In the genomic region with DNA sequence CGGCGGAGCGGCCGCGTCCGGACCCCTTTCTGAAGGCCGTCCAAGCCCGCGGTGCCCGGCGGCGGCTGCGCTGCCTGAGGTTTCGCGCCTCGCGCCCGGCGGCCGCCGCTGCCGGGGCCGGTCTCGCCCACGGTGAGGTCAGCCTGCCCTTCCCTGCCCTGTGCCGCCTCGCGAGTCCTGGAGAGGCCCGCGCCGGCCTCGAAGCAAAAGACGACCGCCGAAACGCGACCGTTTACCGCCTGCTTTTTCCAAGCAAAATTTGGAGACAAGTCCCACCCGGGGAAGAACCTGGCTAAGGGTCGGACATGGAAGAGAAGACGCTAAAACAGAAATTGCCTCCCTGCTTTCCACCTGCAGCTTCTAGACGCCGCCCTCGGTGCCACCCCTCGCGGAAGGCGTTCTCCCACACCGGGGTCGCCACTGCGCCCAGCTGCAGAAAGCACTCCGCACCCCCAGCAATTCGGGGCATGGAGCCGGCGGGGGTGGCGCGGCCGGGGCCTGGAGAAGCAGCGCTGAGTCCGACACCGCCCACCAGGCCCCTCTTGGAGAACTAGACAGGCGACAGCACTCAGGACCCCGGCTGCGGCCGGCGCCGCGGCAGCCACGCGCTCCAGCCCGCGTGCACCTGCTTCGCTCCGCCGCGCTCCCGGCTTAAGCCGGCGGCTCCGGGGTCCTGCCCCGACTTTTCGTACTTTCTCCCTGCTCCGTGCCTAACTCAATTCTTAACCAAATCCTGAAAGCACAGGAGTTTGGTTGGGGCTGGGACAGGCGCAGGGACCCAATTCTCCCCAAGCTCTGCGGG, we compare ENCODE assay signal across 13 cellular contexts. TPM values are rescaled to one million over a fixed set of nuclear protein-coding genes. Genes with fewer than 3 reads are reported as not detected.
A peak's percentile ranks its signal among the peaks of the same experiment; 100 is the strongest.
DNase-seq lines count a peak whose midpoint lies in the region; ATAC-seq, FAIRE-seq and TF ChIP-seq lines count a peak whose summit lies in the region.
"Had no signal": no experiment of that assay in that cellular context is flagged by ENCODE, and none has a peak within 500 bp of the region (broad histone marks: within the 10 kb centered on the region; RNA-seq: fewer than 3 reads in every experiment).

No MANE protein-coding gene starts in this region.

- POLR2A ChIA-PET in HepG2 (lab: Yijun Ruan, JAX), result no interaction called here

- in situ Hi-C loops in HepG2 (cut with HindIII; ENCODE audit: extremely low pct_ligation_motif_present, low pct_unique_long_range_greater_than_20kb), result no loop called here

- H3K27ac ChIP-seq in HepG2 (ENCODE audit: extremely low read length, insufficient read depth, low read length), result no peak overlapping the region
- H3K27ac ChIP-seq in right lobe of liver, result no peak overlapping the region
- no peak overlapping the region for H3K27ac ChIP-seq in tibial nerve
- H3K27ac ChIP-seq: tibial artery had no signal

- TF ChIP-seq POLR2A in HepG2 (IDR thresholded peaks at IDR 0.05; ENCODE audit: insufficient read depth in 1 of 2, low read depth in 2 of 2, low read length in 2 of 2) (no peak), right lobe of liver (IDR thresholded peaks at IDR 0.05) (no peak), tibial nerve (IDR thresholded peaks at IDR 0.05) (no peak)

- TF ChIP-seq CTCF in HepG2 (CRISPR knock-in tag; IDR thresholded peaks at IDR 0.05) (no peak), right lobe of liver (IDR thresholded peaks at IDR 0.05) (no peak), tibial nerve (IDR thresholded peaks at IDR 0.05) (no peak)

- TF ChIP-seq EP300 in HepG2 (IDR thresholded peaks at IDR 0.05; ENCODE audit: low read depth in 2 of 2, low read length in 2 of 2) (no peak), HepG2 (CRISPR knock-in tag; IDR thresholded peaks at IDR 0.05; ENCODE audit: borderline replicate concordance) (no peak), tibial nerve (IDR thresholded peaks at IDR 0.05) (no peak)

- peaks cover 18% of the 10 kb centered on the region; the same call in 1 of the 2 replicates for H3K4me1 ChIP-seq in HepG2 (ENCODE audit: insufficient read depth, low read length)
- H3K4me1 ChIP-seq in right lobe of liver, result peaks cover 0 to 28% (median 2%) of the 10 kb centered on the region in 4 donors
- H3K4me1 ChIP-seq in tibial nerve, result peaks cover 0 to 59% (median 19%) of the 10 kb centered on the region in 4 donors

- no peak overlapping the region for H3K4me2 ChIP-seq in HepG2 (ENCODE audit: low read depth, low read length)

- H2AFZ ChIP-seq in HepG2 (ENCODE audit: low read length), result no peak overlapping the region

- no peaks in the 10 kb centered on the region for H3K79me2 ChIP-seq in HepG2 (ENCODE audit: insufficient read depth, low read length)

- WGBS in HepG2 (ENCODE audit: low lambda C conversion rate), result 70% methylated on average over 81 of the region's 85 CpGs
- 3% methylated on average over 7 of the region's 85 CpGs for WGBS in right lobe of liver (ENCODE audit: insufficient coverage, low coverage, low lambda C conversion rate, missing lambda C conversion rate)
- 3 to 7% methylated on average over 64 to 72 of the region's 85 CpGs for WGBS in tibial nerve, 2 donors

- H3K9ac ChIP-seq in HepG2 (ENCODE audit: insufficient read depth, low read depth, low read length), result no peak overlapping the region

- H3K9me3 ChIP-seq in HepG2 (ENCODE audit: low read length) (no peaks in the 10 kb centered on the region), right lobe of liver (no peaks in the 10 kb centered on the region), tibial nerve (peaks cover 0 to 3% (median 0%) of the 10 kb centered on the region in 4 donors)
- H3K9me3 ChIP-seq: tibial artery had no signal

- H4K20me1 ChIP-seq in HepG2 (ENCODE audit: insufficient read depth, low read length), result no peaks in the 10 kb centered on the region; the same call in 1 of the 2 replicates

- FAIRE-seq in HepG2 (lab: Jason Lieb, UNC), result no peak
- FAIRE-seq: HTR-8/SVneo had no signal

- intact Hi-C loops in HepG2 (cut with micrococcal nuclease; ENCODE audit: unreplicated experiment), result no loop called here
- intact Hi-C loops in right lobe of liver (cut with DNase I), result no loop called here

- no peak for TF ChIP-seq RAD21 in HepG2 (CRISPR knock-in tag; IDR thresholded peaks at IDR 0.05)

- CTCF ChIA-PET in HepG2 (lab: Yijun Ruan, JAX; ENCODE audit: low intra/inter-chr PET ratio, low total read pairs), result no interaction called here

- no TSS peak for BruUV-seq in HepG2 (replicated peaks; lab: Mats Ljungman, UMichigan)

- H3K4me3 ChIP-seq in HepG2 (replicated peaks in 1 of 3; ENCODE audit: insufficient read depth in 1 of 3, low read depth in 2 of 3, low read length in 3 of 3) (no peak overlapping the region; a peak in 1 of 6 replicates), right lobe of liver (no peak overlapping the region), tibial nerve (peak overlapping the region in 2 of 4 donors; percentile 9 to 10)

- H3K27me3 ChIP-seq in HepG2 (ENCODE audit: control insufficient read depth in 1 of 2, insufficient read depth in 2 of 2, low read length in 2 of 2) (peaks cover 28 to 88% of the 10 kb centered on the region in 2 experiments), right lobe of liver (peaks cover 31 to 74% of the 10 kb centered on the region in 2 donors), tibial nerve (peaks cover 4 to 95% of the 10 kb centered on the region in 2 donors)

- no peak for ATAC-seq in HepG2
- no peak for ATAC-seq in right lobe of liver
- ATAC-seq in GM19397 (IDR thresholded peaks at IDR 0.05; ENCODE audit: unreplicated experiment), result no peak

- H3K36me3 ChIP-seq in HepG2 (replicated peaks in 1 of 2; ENCODE audit: control insufficient read depth in 1 of 2, insufficient read depth in 2 of 2, low read length in 2 of 2) (no peaks in the 10 kb centered on the region), right lobe of liver (no peaks in the 10 kb centered on the region), tibial nerve (no peaks in the 10 kb centered on the region)
- H3K36me3 ChIP-seq: tibial artery had no signal

- DNase-seq in HepG2 (ENCODE audit: low spot score) (no peak), right lobe of liver (no peak), ecto neural progenitor cell (ENCODE audit: low spot score) (peak; percentile 67), myocyte (ENCODE audit: low read depth) (peak; percentile 26), MV-4-11 (lab: John Stamatoyannopoulos, UW) (no peak), NCI-H2107 (lab: John Stamatoyannopoulos, UW) (no peak), tibial nerve (ENCODE audit: low spot score in 2 of 2) (no peak)
- DNase-seq: activated gamma-delta T cell, SHP77, tibial artery had no signal

TF ChIP-seq in HepG2, 621 proteins besides CTCF, POLR2A, EP300 and RAD21:
- TF ChIP-seq ZNF703 (CRISPR knock-in tag; IDR thresholded peaks at IDR 0.05; ENCODE audit: borderline replicate concordance) (no peak), ZNF780A (CRISPR knock-in tag; IDR thresholded peaks at IDR 0.05) (no peak), SKI (IDR thresholded peaks at IDR 0.05; ENCODE audit: partially characterized antibody) (no peak), EZH2 (conservative IDR thresholded peaks at IDR 0.05; ENCODE audit: low read depth, low read length) (0 out of 2 replicates have a peak, but pooled peaks have one; percentile 2), SNRNP70 (IDR thresholded peaks at IDR 0.05; ENCODE audit: low read depth, low read length) (no peak), TBP (CRISPR knock-in tag; IDR thresholded peaks at IDR 0.05) (no peak), MTF2 (CRISPR knock-in tag; IDR thresholded peaks at IDR 0.05; ENCODE audit: borderline replicate concordance) (peak; percentile 18; the same call in 1 of the 2 replicates), DPF2 (CRISPR knock-in tag; IDR thresholded peaks at IDR 0.05; ENCODE audit: borderline replicate concordance, low read depth) (no peak), BRCA1 (CRISPR knock-in tag; IDR thresholded peaks at IDR 0.05) (no peak), KDM5B (CRISPR knock-in tag; IDR thresholded peaks at IDR 0.05; ENCODE audit: borderline replicate concordance) (no peak), TBX2 (CRISPR knock-in tag; IDR thresholded peaks at IDR 0.05; ENCODE audit: borderline replicate concordance) (no peak), TP53 (CRISPR knock-in tag; conservative IDR thresholded peaks at IDR 0.05) (no peak), ZNF136 (CRISPR knock-in tag; IDR thresholded peaks at IDR 0.05; ENCODE audit: low read depth) (no peak)
TF ChIP-seq in HepG2: peak in this region for 2.

RNA-seq across cellular contexts. Expression of a gene that starts 11.0 kb away (rescaled TPM):
- total RNA-seq in HepG2 (2016; rRNA removed; fragmentation: Illumina TruSeq; extraction: Trizol), result not detected in 2 replicates
- total RNA-seq in HepG2 (2016; cell fraction: cytosol; rRNA removed; fragmentation: Illumina TruSeq; extraction: Trizol; ENCODE audit: low read depth), result not detected in 2 replicates
- total RNA-seq in HepG2 (2016; cell fraction: insoluble cytoplasmic fraction; rRNA removed; fragmentation: Illumina TruSeq; extraction: Trizol), result not detected in 2 replicates
- total RNA-seq in HepG2 (2016; cell fraction: membrane; rRNA removed; fragmentation: Illumina TruSeq; extraction: Trizol), result not detected in 2 replicates
- not detected in 2 replicates for total RNA-seq in HepG2 (2016; cell fraction: nucleus; rRNA removed; fragmentation: Illumina TruSeq; extraction: Trizol)
- polyA plus RNA-seq in HepG2 (2011; rRNA removed), result not detected in 2 replicates
- 0.03 TPM in 2 replicates for polyA plus RNA-seq in HepG2 (2011; cell fraction: cytosol; rRNA removed)
- polyA plus RNA-seq in HepG2 (2011; cell fraction: nucleus; rRNA removed), result not detected in 2 replicates
- polyA plus RNA-seq in HepG2 (2012), result not detected in 2 replicates
- not detected in 2 replicates for polyA plus RNA-seq in HepG2 (2016; cell fraction: cytosol; fragmentation: Illumina TruSeq; extraction: Trizol; ENCODE audit: low read depth)
- polyA plus RNA-seq in HepG2 (2016; cell fraction: insoluble cytoplasmic fraction; fragmentation: Illumina TruSeq; extraction: Trizol; ENCODE audit: low read depth), result not detected in 2 replicates
- not detected in 2 replicates for polyA plus RNA-seq in HepG2 (2016; cell fraction: membrane; fragmentation: Illumina TruSeq; extraction: Trizol; ENCODE audit: low read depth)
- polyA plus RNA-seq in HepG2 (2016; cell fraction: nucleus; fragmentation: Illumina TruSeq; extraction: Trizol; ENCODE audit: insufficient read depth, low read depth), result not detected in 2 replicates
- polyA minus RNA-seq in HepG2 (2011; rRNA and poly(A)+ RNA removed; ENCODE audit: low replicate concordance), result 33.4 TPM in 1 of 2 replicates, not detected in the other
- polyA minus RNA-seq in HepG2 (2011; cell fraction: cytosol; rRNA and poly(A)+ RNA removed), result 0.26 and 0.30 TPM in 2 replicates
- polyA minus RNA-seq in HepG2 (2011; cell fraction: nucleus; rRNA and poly(A)+ RNA removed), result 0.13 TPM in 1 of 2 replicates, not detected in the other
- total RNA-seq in right lobe of liver, result under 1 TPM in 2 of 6 experiments, not detected in 4; 0.11 to 0.19 TPM
- not detected in 2 replicates for total RNA-seq in myocyte
- not detected for polyA plus RNA-seq in myocyte (2012)
- 1 to 10 TPM in 2 of 4 donors, under 1 TPM in 2; 0.21 to 2.4 (median 0.71) TPM for total RNA-seq in tibial nerve
- total RNA-seq: lung microvascular endothelial cell had no signal

Comparison
In these comparisons a context has a peak if more than half of its experiments do, and no peak if none do; other contexts are left out.
1. DNase-seq: peak in ecto neural progenitor cell (single experiment) and myocyte (single experiment); none in HepG2 (single experiment), right lobe of liver (0 of 3), MV-4-11 (single experiment), NCI-H2107 (single experiment) and tibial nerve (0 of 2).